ENCODE assay signal across 20 cellular contexts in the genomic region with DNA sequence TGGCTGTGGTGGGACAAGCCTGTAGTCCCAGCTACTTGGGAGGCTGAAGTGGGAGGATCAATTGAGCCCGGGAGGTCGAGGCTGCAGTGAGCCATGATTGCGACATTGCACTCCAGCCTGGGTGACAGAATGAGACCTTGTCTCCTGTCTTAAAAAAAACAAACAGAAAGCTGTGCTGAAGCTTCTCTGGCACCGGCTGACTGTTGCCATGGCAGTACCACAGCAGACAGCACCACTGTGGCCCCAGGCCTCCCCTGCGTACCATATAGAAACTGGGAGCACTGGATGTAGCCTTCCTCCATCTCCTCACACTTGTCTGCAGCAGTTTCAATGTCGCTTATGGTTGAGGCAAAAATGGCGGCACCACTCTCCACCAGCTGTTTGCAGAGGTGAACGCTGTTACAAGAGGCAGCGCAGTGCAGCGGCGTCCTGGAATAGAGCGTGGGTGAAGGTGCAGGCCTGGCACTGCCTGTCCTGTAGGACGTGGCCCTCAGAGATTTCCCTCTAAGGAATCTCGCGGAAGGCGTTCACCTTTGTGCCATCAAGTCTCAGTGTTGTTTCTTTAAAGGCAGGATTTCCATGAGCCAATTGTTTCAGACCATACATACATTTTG. TPM values are rescaled to one million over a fixed set of nuclear protein-coding genes. Genes with fewer than 3 reads are reported as not detected.
A peak's percentile ranks its signal among the peaks of the same experiment; 100 is the strongest.
DNase-seq lines count a peak whose midpoint lies in the region; ATAC-seq and TF ChIP-seq lines count a peak whose summit lies in the region.
"Had no signal": no experiment of that assay in that cellular context is flagged by ENCODE, and none has a peak within 500 bp of the region (broad histone marks: within the 10 kb centered on the region; RNA-seq: fewer than 3 reads in every experiment).

No MANE protein-coding gene starts in this region.

- H3K14ac ChIP-seq in IMR-90 (replicated peaks; ENCODE audit: low read depth, low read length): no peak overlapping the region

- CTCF ChIA-PET in IMR-90 (lab: Yijun Ruan, JAX): no interaction called here

- H3K27ac Mint-ChIP-seq in chondrocyte (ENCODE audit: unreplicated experiment): no peak overlapping the region
- H3K27ac Mint-ChIP-seq in effector memory CD8-positive, alpha-beta T cell: no peak overlapping the region
- no peak overlapping the region for H3K27ac Mint-ChIP-seq in activated T-cell treated with anti-CD3 and anti-CD28 coated beads, Interleukin-2, amount 50 U/mL, for 72 hours
- H3K27ac Mint-ChIP-seq: activated CD8-positive, alpha-beta T cell treated with anti-CD3 and anti-CD28 coated beads, Interleukin-2, amount 10 ng/mL, durations not matched to agents 7 days and 5 days; activated naive CD8-positive, alpha-beta T cell treated with anti-CD3 and anti-CD28 coated beads for 36 hours had no signal

- no peak for TF ChIP-seq CTCF in IMR-90 (conservative IDR thresholded peaks at IDR 0.05; ENCODE audit: low read depth, low read length)
- no peak for TF ChIP-seq CTCF in chondrocyte (IDR thresholded peaks at IDR 0.05)
- TF ChIP-seq CTCF in lower lobe of right lung (IDR thresholded peaks at IDR 0.05): no peak

- H3K9ac ChIP-seq in IMR-90 (ENCODE audit: low read depth, low read length): no peak overlapping the region
- H3K9ac ChIP-seq: BLaER1 had no signal

- no TSS peak for BruUV-seq in IMR-90 (replicated peaks; lab: Mats Ljungman, UMichigan)

- H3K4me3 ChIP-seq in IMR-90 (ENCODE audit: insufficient read depth, low read depth, low read length) (no peak overlapping the region), lower lobe of right lung (no peak overlapping the region)
- H3K4me3 ChIP-seq: BLaER1, right lobe of liver had no signal

- H3K36me3 ChIP-seq in IMR-90 (ENCODE audit: control insufficient read depth, insufficient read depth, low read length) (peaks cover 17% of the 10 kb centered on the region), lower lobe of right lung (peaks cover 99% of the 10 kb centered on the region)

- H2BK20ac ChIP-seq in IMR-90 (ENCODE audit: low read depth, low read length): no peak overlapping the region

- H3K9me1 ChIP-seq in IMR-90 (ENCODE audit: insufficient read depth, low read length): peaks cover 4% of the 10 kb centered on the region; the same call in 1 of the 2 replicates

- H3K4me2 ChIP-seq in IMR-90 (ENCODE audit: low read depth, low read length): no peak overlapping the region
- H3K4me2 ChIP-seq: BLaER1 had no signal

- H3K23ac ChIP-seq in IMR-90 (ENCODE audit: low read depth, low read length): no peak overlapping the region

- H2AK9ac ChIP-seq in IMR-90 (replicated peaks; ENCODE audit: low read depth, low read length, poor library complexity): no peak overlapping the region

- in situ Hi-C loops in IMR-90 (cut with MboI; ENCODE audit: low sequenced_read_pairs): no loop called here

- H3K27ac ChIP-seq in IMR-90 (ENCODE audit: insufficient read depth, low read length) (no peak overlapping the region), lower lobe of right lung (peak overlapping the region; percentile 18), temporal lobe (ENCODE audit: low read depth, low read length) (peak overlapping the region; percentile 10)
- H3K27ac ChIP-seq: BLaER1, right lobe of liver had no signal

- H2BK15ac ChIP-seq in IMR-90 (ENCODE audit: low read depth, low read length): no peak overlapping the region

- POLR2A ChIA-PET in IMR-90 (lab: Charles Lee; ENCODE audit: unreplicated experiment): no interaction called here

- dilution Hi-C loops in IMR-90 (cut with HindIII; ENCODE audit: low sequenced_read_pairs, unreplicated experiment): no loop called here

- H4K91ac ChIP-seq in IMR-90 (ENCODE audit: insufficient read depth, low read depth, low read length): no peak overlapping the region

- H3K18ac ChIP-seq in IMR-90 (ENCODE audit: low read depth, low read length): no peak overlapping the region

- H2AFZ ChIP-seq in IMR-90 (replicated peaks; ENCODE audit: low read length, poor library complexity): no peak overlapping the region

- no peaks in the 10 kb centered on the region; the same call in 1 of the 2 replicates for H4K20me1 ChIP-seq in IMR-90 (ENCODE audit: insufficient read depth, low read length)
- H4K20me1 ChIP-seq: BLaER1 had no signal

- H3K9me3 ChIP-seq in IMR-90 (ENCODE audit: control insufficient read depth, insufficient read depth, low read length) (no peaks in the 10 kb centered on the region), lower lobe of right lung (no peaks in the 10 kb centered on the region)
- H3K9me3 ChIP-seq: BLaER1, right lobe of liver had no signal

- H2AK5ac ChIP-seq in IMR-90 (ENCODE audit: low read depth, low read length): no peak overlapping the region

- H3K56ac ChIP-seq in IMR-90 (ENCODE audit: extremely low read depth, insufficient read depth, low read length): no peak overlapping the region

- no peak overlapping the region for H3K4ac ChIP-seq in IMR-90 (ENCODE audit: low read depth, low read length)

- H3K9me3 Mint-ChIP-seq in chondrocyte (ENCODE audit: low read depth): no peaks in the 10 kb centered on the region
- H3K9me3 Mint-ChIP-seq in effector memory CD8-positive, alpha-beta T cell: no peaks in the 10 kb centered on the region
- no peaks in the 10 kb centered on the region for H3K9me3 Mint-ChIP-seq in activated T-cell treated with anti-CD3 and anti-CD28 coated beads, Interleukin-2, amount 50 U/mL, for 72 hours
- H3K9me3 Mint-ChIP-seq: activated naive CD8-positive, alpha-beta T cell treated with anti-CD3 and anti-CD28 coated beads for 36 hours; neural crest cell had no signal

- WGBS in IMR-90 (ENCODE audit: extremely low coverage in 2 of 2, insufficient read length in 1 of 2), 2 experiments: 80% methylated on average over 8 of the region's 16 CpGs; no CpG with 5 or more reads in 1 of the 2 experiments

- intact Hi-C loops in IMR-90 (cut with micrococcal nuclease): no loop called here
- intact Hi-C loops in lower lobe of right lung (cut with DNase I): no loop called here

- no peak overlapping the region for H3K4me3 Mint-ChIP-seq in chondrocyte (ENCODE audit: unreplicated experiment)
- no peak overlapping the region for H3K4me3 Mint-ChIP-seq in effector memory CD8-positive, alpha-beta T cell
- H3K4me3 Mint-ChIP-seq in activated T-cell treated with anti-CD3 and anti-CD28 coated beads, Interleukin-2, amount 50 U/mL, for 72 hours: no peak overlapping the region
- H3K4me3 Mint-ChIP-seq: activated CD8-positive, alpha-beta T cell treated with anti-CD3 and anti-CD28 coated beads, Interleukin-2, amount 10 ng/mL, durations not matched to agents 7 days and 5 days; activated naive CD8-positive, alpha-beta T cell treated with anti-CD3 and anti-CD28 coated beads for 36 hours; neural crest cell had no signal

- ATAC-seq in IMR-90 (ENCODE audit: low read depth) (no peak), lower lobe of right lung (no peak)
- no peak for ATAC-seq in effector memory CD8-positive, alpha-beta T cell (replicated peaks)
- ATAC-seq in activated T-cell treated with anti-CD3 and anti-CD28 coated beads, Interleukin-2, amount 50 U/mL, for 72 hours (replicated peaks in 1 of 2): no peak
- ATAC-seq: activated CD8-positive, alpha-beta T cell treated with anti-CD3 and anti-CD28 coated beads, Interleukin-2, amount 10 ng/mL, durations not matched to agents 7 days and 5 days had no signal

- no peak for DNase-seq in IMR-90
- peak; percentile 70 for DNase-seq in chondrocyte (ENCODE audit: low spot score)
- DNase-seq in lower lobe of right lung: peak; percentile 30
- no peak for DNase-seq in SIG-M5 treated with dmso at 0.1 percent for 504 hours (lab: John Stamatoyannopoulos, UW; ENCODE audit: unreplicated experiment)
- DNase-seq in kidney tubule cell (ENCODE audit: low spot score): no peak
- DNase-seq in effector memory CD8-positive, alpha-beta T cell: no peak
- DNase-seq in activated T-cell treated with anti-CD3 and anti-CD28 coated beads, Interleukin-2, amount 50 U/mL, for 72 hours: no peak
- DNase-seq: activated CD8-positive, alpha-beta T cell treated with anti-CD3 and anti-CD28 coated beads, Interleukin-2, amount 10 ng/mL, durations not matched to agents 7 days and 5 days; activated naive CD8-positive, alpha-beta T cell treated with anti-CD3 and anti-CD28 coated beads for 36 hours; Karpas-422; kidney glomerular epithelial cell; NCI-H1436; NCI-H446; NCI-H774; stimulated activated CD4-positive, alpha-beta T cell treated with anti-CD3 and anti-CD28 coated beads, Interleukin-15, amount 100 ng/mL, for 24 hours; stimulated activated naive CD4-positive, alpha-beta T cell had no signal

- H3K4me1 ChIP-seq in IMR-90 (ENCODE audit: control insufficient read depth, insufficient read depth, low read length): peaks cover 2% of the 10 kb centered on the region; the same call in 1 of the 2 replicates
- H3K4me1 ChIP-seq in lower lobe of right lung: peaks cover 17% of the 10 kb centered on the region
- H3K4me1 ChIP-seq: right lobe of liver had no signal

- H4K8ac ChIP-seq in IMR-90 (ENCODE audit: low read depth in 2 of 2, low read length in 2 of 2): no peak overlapping the region

- H3K36me3 Mint-ChIP-seq in chondrocyte (ENCODE audit: low read depth): peaks cover 13% of the 10 kb centered on the region
- peaks cover 9% of the 10 kb centered on the region for H3K36me3 Mint-ChIP-seq in effector memory CD8-positive, alpha-beta T cell (ENCODE audit: insufficient read depth)
- H3K36me3 Mint-ChIP-seq in activated T-cell treated with anti-CD3 and anti-CD28 coated beads, Interleukin-2, amount 50 U/mL, for 72 hours (ENCODE audit: insufficient read depth in 2 of 2): no peaks in the 10 kb centered on the region
- H3K36me3 Mint-ChIP-seq: activated naive CD8-positive, alpha-beta T cell treated with anti-CD3 and anti-CD28 coated beads for 36 hours had no signal

- H3K27me3 ChIP-seq in IMR-90 (ENCODE audit: control insufficient read depth, insufficient read depth, low read length) (no peaks in the 10 kb centered on the region), lower lobe of right lung (ENCODE audit: low read depth) (no peaks in the 10 kb centered on the region)
- H3K27me3 ChIP-seq: BLaER1, right lobe of liver had no signal

- 0 out of 4 replicates have a peak, but pooled peaks cover 0 to 2% of the 10 kb centered on the region in 2 experiments for H3K79me1 ChIP-seq in IMR-90 (ENCODE audit: low read depth in 1 of 2, low read length in 2 of 2)

- H3K4me1 Mint-ChIP-seq in chondrocyte (ENCODE audit: low read depth): peaks cover 18% of the 10 kb centered on the region
- H3K4me1 Mint-ChIP-seq in effector memory CD8-positive, alpha-beta T cell (ENCODE audit: low read depth in 2 of 2): no peaks in the 10 kb centered on the region
- no peaks in the 10 kb centered on the region for H3K4me1 Mint-ChIP-seq in activated T-cell treated with anti-CD3 and anti-CD28 coated beads, Interleukin-2, amount 50 U/mL, for 72 hours (ENCODE audit: low read depth)
- H3K4me1 Mint-ChIP-seq: activated naive CD8-positive, alpha-beta T cell treated with anti-CD3 and anti-CD28 coated beads for 36 hours had no signal

- TF ChIP-seq POLR2A in IMR-90 (IDR thresholded peaks at IDR 0.05; ENCODE audit: low read depth, low read length): no peak

- H4K5ac ChIP-seq in IMR-90 (ENCODE audit: low read depth, low read length): no peak overlapping the region

- H2BK120ac ChIP-seq in IMR-90 (ENCODE audit: low read depth, low read length): no peak overlapping the region

- no peak for TF ChIP-seq RAD21 in IMR-90 (IDR thresholded peaks at IDR 0.05; ENCODE audit: low read length)

- no peak overlapping the region for H2BK5ac ChIP-seq in IMR-90 (ENCODE audit: low read depth, low read length, poor library complexity, severe bottlenecking)

- no peaks in the 10 kb centered on the region for H3K27me3 Mint-ChIP-seq in chondrocyte (ENCODE audit: low read depth)
- H3K27me3 Mint-ChIP-seq in effector memory CD8-positive, alpha-beta T cell: no peaks in the 10 kb centered on the region
- no peaks in the 10 kb centered on the region for H3K27me3 Mint-ChIP-seq in activated T-cell treated with anti-CD3 and anti-CD28 coated beads, Interleukin-2, amount 50 U/mL, for 72 hours (ENCODE audit: low read depth)
- H3K27me3 Mint-ChIP-seq: activated naive CD8-positive, alpha-beta T cell treated with anti-CD3 and anti-CD28 coated beads for 36 hours had no signal

RNA-seq across cellular contexts. Expression of a gene that starts 21.9 kb away (rescaled TPM):
- 41.2 and 41.4 TPM in 2 replicates for total RNA-seq in IMR-90 (2012; rRNA removed)
- polyA plus RNA-seq in IMR-90 (2012; rRNA removed): 89.2 and 93.4 TPM in 2 replicates
- 107 and 145 TPM in 2 replicates for polyA plus RNA-seq in IMR-90 (2012; cell fraction: cytosol; rRNA removed)
- 83.4 and 98.8 TPM in 2 replicates for polyA plus RNA-seq in IMR-90 (2012; cell fraction: nucleus; rRNA removed; ENCODE audit: low replicate concordance)
- total RNA-seq in chondrocyte: 68.6 to 84.3 TPM (median 68.6 TPM) in 3 replicates
- total RNA-seq in lower lobe of right lung: 49.4 TPM
- 29.0 TPM for total RNA-seq in temporal lobe
- 10 to 100 TPM; 11.6 to 15.7 TPM for total RNA-seq in activated T-cell treated with anti-CD3 and anti-CD28 coated beads, Interleukin-2, amount 50 U/mL, for 72 hours

RNA-seq across cellular contexts. Expression of a gene that starts 22.3 kb away (rescaled TPM):
- 7.5 and 8.1 TPM in 2 replicates for total RNA-seq in IMR-90 (2012; rRNA removed)
- polyA plus RNA-seq in IMR-90 (2012; rRNA removed): 9.0 and 9.5 TPM in 2 replicates
- 5.3 and 5.5 TPM in 2 replicates for polyA plus RNA-seq in IMR-90 (2012; cell fraction: cytosol; rRNA removed)
- polyA plus RNA-seq in IMR-90 (2012; cell fraction: nucleus; rRNA removed; ENCODE audit: low replicate concordance): 29.9 and 33.1 TPM in 2 replicates
- 3.4 to 9.9 TPM (median 6.6 TPM) in 3 replicates for total RNA-seq in chondrocyte
- total RNA-seq in lower lobe of right lung: 5.0 TPM
- total RNA-seq in temporal lobe: 5.7 TPM
- 10 to 100 TPM; 31.5 to 47.4 TPM for total RNA-seq in activated T-cell treated with anti-CD3 and anti-CD28 coated beads, Interleukin-2, amount 50 U/mL, for 72 hours

Comparison
In these comparisons a context has a peak if more than half of its experiments do, and no peak if none do; other contexts are left out.
1. DNase-seq: peak in chondrocyte (single experiment) and lower lobe of right lung (single experiment); none in IMR-90 (single experiment), SIG-M5 treated with dmso at 0.1 percent for 504 hours (single experiment), kidney tubule cell (single experiment), effector memory CD8-positive, alpha-beta T cell (0 of 3) and activated T-cell treated with anti-CD3 and anti-CD28 coated beads, Interleukin-2, amount 50 U/mL, for 72 hours (0 of 2).